Comparison of ENCODE assay signal across 17 cellular contexts in the genomic region with DNA sequence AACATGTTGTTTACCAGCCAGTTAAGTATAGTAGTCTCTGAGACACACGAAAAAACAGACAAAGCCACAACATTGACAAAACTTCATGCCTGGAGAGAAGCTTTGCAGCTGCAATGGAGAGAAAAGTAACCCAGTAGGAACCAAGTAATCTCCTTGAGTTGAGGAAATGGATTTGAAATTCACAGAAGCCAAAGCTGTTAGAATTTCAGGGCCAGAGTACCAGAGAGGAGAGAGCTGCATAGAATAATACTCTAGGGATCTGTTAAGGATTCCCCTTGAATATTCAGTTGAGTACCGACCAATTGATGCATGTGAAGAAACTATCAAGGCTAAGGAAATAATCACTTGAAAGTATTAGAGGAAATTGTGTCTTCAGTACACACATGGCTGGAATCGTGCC.
A peak's percentile ranks its signal among the peaks of the same experiment; 100 is the strongest.
DNase-seq lines count a peak whose midpoint lies in the region; ATAC-seq and TF ChIP-seq lines count a peak whose summit lies in the region.
"Had no signal": no experiment of that assay in that cellular context is flagged by ENCODE, and none has a peak within 500 bp of the region (broad histone marks: within the 10 kb centered on the region; RNA-seq: fewer than 3 reads in every experiment).

No MANE protein-coding gene starts in this region.

- H3K4ac ChIP-seq in H9 (ENCODE audit: low read depth, low read length) (no peak overlapping the region), mesendoderm (ENCODE audit: low read depth, low read length) (no peak overlapping the region)

- H3K18ac ChIP-seq in H9 (ENCODE audit: insufficient read length, low read depth, low read length) = no peak overlapping the region
- H3K18ac ChIP-seq in mesendoderm (ENCODE audit: low read length) = peak overlapping the region; percentile 68

- H3K4me3 Mint-ChIP-seq in H9 = no peak overlapping the region
- H3K4me3 Mint-ChIP-seq in WTC11 = no peak overlapping the region
- H3K4me3 Mint-ChIP-seq: B cell; CD8-positive, alpha-beta T cell had no signal

- H4K5ac ChIP-seq in H9 (ENCODE audit: insufficient read length, low read depth, low read length) (no peak overlapping the region), mesendoderm (ENCODE audit: low read length) (peak overlapping the region; percentile 90)

- CTCF ChIA-PET in A673 (lab: Charles Lee) = interaction anchor here (0.7 kb wide), 1 partner anchor 17 kb away, joined by 4 read pairs; no protein-coding TSS in a partner anchor
- CTCF ChIA-PET in WTC11 (lab: Charles Lee) = interaction anchor here (1.3 kb wide), 1 partner anchor 49 kb away, joined by 3 read pairs; no protein-coding TSS in a partner anchor

- H3T11ph ChIP-seq in H9 (ENCODE audit: low read length) = no peak overlapping the region

- H3K4me3 ChIP-seq in A673 (ENCODE audit: low read depth, low read length, poor library complexity, severe bottlenecking) = no peak overlapping the region
- H3K4me3 ChIP-seq in mesendoderm (ENCODE audit: low read length) = no peak overlapping the region
- H3K4me3 ChIP-seq: BLaER1 treated with 17β-estradiol and CSF1 and Interleukin-3, amounts not matched to agents 10 nM and 100 nM; K562 had no signal

- H3K9ac ChIP-seq in H9 (ENCODE audit: extremely low read depth, insufficient read length, low read length) (no peak overlapping the region), mesendoderm (ENCODE audit: low read length) (no peak overlapping the region)
- H3K9ac ChIP-seq: BLaER1 treated with 17β-estradiol and CSF1 and Interleukin-3, amounts not matched to agents 10 nM and 100 nM had no signal

- H3K14ac ChIP-seq in H9 (ENCODE audit: insufficient read depth, low read length) = no peak overlapping the region

- POLR2A ChIA-PET in A673 (lab: Charles Lee; ENCODE audit: low non-redundant PET) (interaction anchor here (0.7 kb wide), 1 partner anchor 26 kb away, joined by 4 read pairs; no protein-coding TSS in a partner anchor), WTC11 (lab: Charles Lee) (no interaction called here)

- no peaks in the 10 kb centered on the region for H3K9me3 Mint-ChIP-seq in H9
- H3K9me3 Mint-ChIP-seq in WTC11 = no peaks in the 10 kb centered on the region
- H3K9me3 Mint-ChIP-seq: CD8-positive, alpha-beta T cell had no signal

- no peaks in the 10 kb centered on the region for H3K79me2 ChIP-seq in H9 (ENCODE audit: insufficient read depth, low read length)
- H3K79me2 ChIP-seq in mesendoderm (ENCODE audit: control insufficient read depth, insufficient read depth, low read length) = no peaks in the 10 kb centered on the region

- H4K20me1 ChIP-seq in H9 (ENCODE audit: control insufficient read depth, insufficient read depth, insufficient read length) = no peaks in the 10 kb centered on the region
- H4K20me1 ChIP-seq: BLaER1 treated with 17β-estradiol and CSF1 and Interleukin-3, amounts not matched to agents 10 nM and 100 nM had no signal

- H3K36me3 Mint-ChIP-seq in H9 (ENCODE audit: insufficient read depth in 1 of 3, low read depth in 3 of 3) (no peaks in the 10 kb centered on the region), WTC11 (no peaks in the 10 kb centered on the region)
- H3K36me3 Mint-ChIP-seq: CD8-positive, alpha-beta T cell had no signal

- H4K91ac ChIP-seq in H9 (ENCODE audit: insufficient read length, low read depth, low read length) = no peak overlapping the region

- H3K4me1 ChIP-seq in A673 (ENCODE audit: insufficient read depth, low read length, poor library complexity, severe bottlenecking) (peaks cover 12% of the 10 kb centered on the region), H9 (ENCODE audit: insufficient read depth, low read length) (peaks cover 5% of the 10 kb centered on the region; the same call in 1 of the 2 replicates), mesendoderm (ENCODE audit: control insufficient read depth, low read depth, low read length) (peaks cover 2% of the 10 kb centered on the region)
- H3K4me1 ChIP-seq: BLaER1 treated with 17β-estradiol and CSF1 and Interleukin-3, amounts not matched to agents 10 nM and 100 nM had no signal

- no peak overlapping the region for H2BK12ac ChIP-seq in H9 (ENCODE audit: insufficient read length, low read depth, low read length)

- H2AK5ac ChIP-seq in H9 (ENCODE audit: insufficient read length, low read length) = no peak overlapping the region
- H2AK5ac ChIP-seq in mesendoderm (ENCODE audit: low read length) = no peak overlapping the region

- DNase-seq in A673 (ENCODE audit: low spot score) (peak; percentile 86), H9 (no peak), WTC11 (ENCODE audit: low spot score) (no peak), mesendoderm (peak; percentile 65), GM13977 (ENCODE audit: low spot score) (no peak), SKM-1 (lab: John Stamatoyannopoulos, UW; ENCODE audit: unreplicated experiment) (no peak)
- DNase-seq: 8988T; Calu3; CD8-positive, alpha-beta T cell; DMS79 treated with DMSO at 0.1 percent for 48 hours; GF-D8; IMR-90 had no signal

- H3K79me1 ChIP-seq in H9 (ENCODE audit: insufficient read depth, low read depth, low read length, poor library complexity, severe bottlenecking) (no peaks in the 10 kb centered on the region), mesendoderm (ENCODE audit: low read length) (no peaks in the 10 kb centered on the region)

- H2AFZ ChIP-seq in H9 (ENCODE audit: low read length) = no peak overlapping the region

- intact Hi-C loops in A673 (cut with micrococcal nuclease; ENCODE audit: unreplicated experiment) = no loop called here

- H3K36me3 ChIP-seq in A673 (ENCODE audit: insufficient read depth, low read length, poor library complexity, severe bottlenecking) (no peaks in the 10 kb centered on the region), mesendoderm (ENCODE audit: control insufficient read depth, insufficient read depth, low read length) (no peaks in the 10 kb centered on the region)
- H3K36me3 ChIP-seq: BLaER1 treated with 17β-estradiol and CSF1 and Interleukin-3, amounts not matched to agents 10 nM and 100 nM had no signal

- H2BK120ac ChIP-seq in H9 (ENCODE audit: low read depth, low read length, poor library complexity, severe bottlenecking) = no peak overlapping the region
- H2BK120ac ChIP-seq in mesendoderm (ENCODE audit: low read depth, low read length) = no peak overlapping the region

- H3K56ac ChIP-seq in H9 (ENCODE audit: insufficient read length, low read depth, low read length) (no peak overlapping the region), mesendoderm (ENCODE audit: low read length) (peak overlapping the region; percentile 43)

- H3K27me3 ChIP-seq in A673 (replicated peaks; ENCODE audit: insufficient read depth, low read depth, low read length, poor library complexity) (no peaks in the 10 kb centered on the region), H9 (ENCODE audit: insufficient read depth, low read length) (no peaks in the 10 kb centered on the region), mesendoderm (ENCODE audit: insufficient read depth, low read length, poor library complexity) (no peaks in the 10 kb centered on the region)
- H3K27me3 ChIP-seq: BLaER1 treated with 17β-estradiol and CSF1 and Interleukin-3, amounts not matched to agents 10 nM and 100 nM had no signal

- H3K27ac Mint-ChIP-seq in H9 (peak overlapping the region in 2 of 3 experiments; percentile 67 to 85; a peak in 4 of 7 replicates), WTC11 (peak overlapping the region; percentile 77)
- H3K27ac Mint-ChIP-seq: B cell; CD8-positive, alpha-beta T cell had no signal

- no peak overlapping the region for H2BK15ac ChIP-seq in H9 (ENCODE audit: low read depth, low read length)
- H2BK15ac ChIP-seq in mesendoderm (replicated peaks; ENCODE audit: low read depth) = no peak overlapping the region

- H3K23ac ChIP-seq in H9 (ENCODE audit: insufficient read length, low read depth, low read length) = no peak overlapping the region
- H3K23ac ChIP-seq in mesendoderm (ENCODE audit: low read length) = no peak overlapping the region

- in situ Hi-C loops in GM13977 (cut with MboI; ENCODE audit: low pct_unique_long_range_greater_than_20kb, low sequenced_read_pairs, unreplicated experiment) = no loop called here

- no peaks in the 10 kb centered on the region for H3K23me2 ChIP-seq in H9 (ENCODE audit: insufficient read length, low read depth, low read length, poor library complexity, severe bottlenecking)

- no peak for TF ChIP-seq CTCF in A673 (conservative IDR thresholded peaks at IDR 0.05; ENCODE audit: low read depth, low read length)
- no peak for TF ChIP-seq CTCF in H9 (conservative IDR thresholded peaks at IDR 0.05)
- TF ChIP-seq CTCF in WTC11 (IDR thresholded peaks at IDR 0.05) = no peak
- no peak for TF ChIP-seq CTCF in GM13977 (IDR thresholded peaks at IDR 0.05; ENCODE audit: extremely low read depth, insufficient read depth, missing control alignments)

- no peak overlapping the region for H3K27ac ChIP-seq in A673 (ENCODE audit: low read depth, low read length, poor library complexity, severe bottlenecking)
- no peak overlapping the region for H3K27ac ChIP-seq in H9 (ENCODE audit: insufficient read length, low read depth, low read length)
- H3K27ac ChIP-seq in mesendoderm (ENCODE audit: low read depth, low read length) = peak overlapping the region; percentile 66
- H3K27ac ChIP-seq: BLaER1 treated with 17β-estradiol and CSF1 and Interleukin-3, amounts not matched to agents 10 nM and 100 nM had no signal

- H3K4me1 Mint-ChIP-seq in H9 (peaks cover 18 to 23% of the 10 kb centered on the region in 2 experiments), WTC11 (peaks cover 41% of the 10 kb centered on the region)
- H3K4me1 Mint-ChIP-seq: B cell had no signal

- WGBS in H9 (ENCODE audit: extremely low coverage, insufficient read length, low lambda C conversion rate) = no CpG with 5 or more reads among the region's 3 CpGs
- no CpG with 5 or more reads among the region's 3 CpGs for WGBS in mesendoderm (ENCODE audit: extremely low coverage, insufficient coverage, low lambda C conversion rate)

- ATAC-seq in WTC11 (peak; percentile 86), GM18873 (IDR thresholded peaks at IDR 0.05; ENCODE audit: low FRiP score, unreplicated experiment) (no peak), HG03045 (IDR thresholded peaks at IDR 0.05; ENCODE audit: unreplicated experiment) (no peak)
- ATAC-seq: CD8-positive, alpha-beta T cell; K562 had no signal

- H4K8ac ChIP-seq in H9 (replicated peaks; ENCODE audit: insufficient read length, low read depth, low read length) (no peak overlapping the region), mesendoderm (ENCODE audit: low read depth, low read length) (no peak overlapping the region)

- H3K9me3 ChIP-seq in A673 (ENCODE audit: low read depth, low read length, poor library complexity, severe bottlenecking) (no peaks in the 10 kb centered on the region), H9 (ENCODE audit: control insufficient read depth, low read depth, low read length) (no peaks in the 10 kb centered on the region)
- H3K9me3 ChIP-seq: BLaER1 treated with 17β-estradiol and CSF1 and Interleukin-3, amounts not matched to agents 10 nM and 100 nM had no signal

- H2BK20ac ChIP-seq in H9 (ENCODE audit: low read depth, low read length, poor library complexity, severe bottlenecking) = no peak overlapping the region

- no peaks in the 10 kb centered on the region for H3K27me3 Mint-ChIP-seq in H9 (ENCODE audit: low read depth)
- no peaks in the 10 kb centered on the region for H3K27me3 Mint-ChIP-seq in WTC11 (ENCODE audit: low read depth)
- H3K27me3 Mint-ChIP-seq: B cell had no signal

- H2BK5ac ChIP-seq in H9 (ENCODE audit: insufficient read length, low read length) (no peak overlapping the region), mesendoderm (ENCODE audit: low read length) (peak overlapping the region; percentile 81)

- H3K4me2 ChIP-seq in H9 (ENCODE audit: insufficient read depth, insufficient read length, low read length) (no peak overlapping the region), mesendoderm (ENCODE audit: low read length) (no peak overlapping the region)
- H3K4me2 ChIP-seq: BLaER1 treated with 17β-estradiol and CSF1 and Interleukin-3, amounts not matched to agents 10 nM and 100 nM had no signal

- BruUV-seq in A673 (replicated peaks; lab: Mats Ljungman, UMichigan) = no TSS peak

Comparison
In these comparisons a context has a peak if more than half of its experiments do, and no peak if none do; other contexts are left out.
1. DNase-seq: peak in A673 (single experiment) and mesendoderm (single experiment); none in H9 (single experiment), WTC11 (single experiment), GM13977 (single experiment) and SKM-1 (single experiment).